24 cellular contexts compared by ENCODE assay signal in genomic region chr10:37765216-37765615, GRCh38.
DNase-seq lines count a peak whose midpoint lies in the region; ATAC-seq and TF ChIP-seq lines count a peak whose summit lies in the region.
"Had no signal": no experiment of that assay in that cellular context is flagged by ENCODE, and none has a peak within 500 bp of the region (broad histone marks: within the 10 kb centered on the region; RNA-seq: fewer than 3 reads in every experiment).

No MANE protein-coding gene starts in this region.

- 43% methylated on average over 1 of the region's 1 CpG; no CpG with 5 or more reads in 1 of the 2 experiments for WGBS in endodermal cell (ENCODE audit: insufficient coverage in 1 of 2, insufficient read length in 1 of 2), 2 experiments

- no peaks in the 10 kb centered on the region for H3K9me2 ChIP-seq in Karpas-422 (replicated peaks; ENCODE audit: insufficient read depth, low read length)

- H3K4me1 ChIP-seq in Karpas-422 (ENCODE audit: low read length) (no peaks in the 10 kb centered on the region), endodermal cell (ENCODE audit: control insufficient read depth, insufficient read depth, low read length) (no peaks in the 10 kb centered on the region)
- H3K4me1 ChIP-seq: BE2C, BLaER1 had no signal

- peak; percentile 51 for DNase-seq in HS-27A (ENCODE audit: low read depth)
- peak; percentile 32 for DNase-seq in Karpas-422
- no peak for DNase-seq in endodermal cell
- no peak for DNase-seq in NCI-H1417 (lab: John Stamatoyannopoulos, UW)
- DNase-seq in stimulated activated naive B cell treated with anti-CD40 and anti-IgM and Interleukin-4, amounts not matched to agents 10 μg/mL and 1 μg/mL and 100 μg/mL, for 72 hours, result no peak
- no peak for DNase-seq in stimulated activated CD4-positive, alpha-beta T cell treated with anti-CD3 and anti-CD28 coated beads, Interleukin-4, amount 100 ng/mL, for 24 hours
- DNase-seq: 8988T; BE2C; C1 segment of cervical spinal cord; CD4-positive, alpha-beta memory T cell; CD4-positive, CD25-positive, alpha-beta regulatory T cell; CD8-positive, alpha-beta memory T cell; COR-L47; DMS 273 treated with DMSO at 0.1 percent for 48 hours; DMS153; DMS53; DMS79; DND-41; EL; GDM1 had no signal

- no peak overlapping the region for H2AFZ ChIP-seq in Karpas-422 (ENCODE audit: low read length)

- H3K27me3 Mint-ChIP-seq in endodermal cell (ENCODE audit: insufficient read depth), result no peaks in the 10 kb centered on the region
- no peaks in the 10 kb centered on the region for H3K27me3 Mint-ChIP-seq in stimulated activated naive B cell treated with anti-CD40 and anti-IgM and Interleukin-4, amounts not matched to agents 10 μg/mL and 1 μg/mL and 100 μg/mL, for 72 hours
- H3K27me3 Mint-ChIP-seq: CD4-positive, alpha-beta memory T cell; CD4-positive, CD25-positive, alpha-beta regulatory T cell; CD8-positive, alpha-beta memory T cell had no signal

- H3K9ac ChIP-seq in Karpas-422 (ENCODE audit: low read length), result no peak overlapping the region
- no peak overlapping the region for H3K9ac ChIP-seq in endodermal cell (ENCODE audit: extremely low read depth, low read length, poor library complexity, severe bottlenecking)
- H3K9ac ChIP-seq: BLaER1 had no signal

- peaks cover 86% of the 10 kb centered on the region for H3K9me3 Mint-ChIP-seq in endodermal cell
- peaks cover 20 to 27% of the 10 kb centered on the region in 2 donors for H3K9me3 Mint-ChIP-seq in stimulated activated naive B cell treated with anti-CD40 and anti-IgM and Interleukin-4, amounts not matched to agents 10 μg/mL and 1 μg/mL and 100 μg/mL, for 72 hours

- no peak overlapping the region for H3K27ac ChIP-seq in Karpas-422 (ENCODE audit: low read length)
- H3K27ac ChIP-seq in endodermal cell (ENCODE audit: low read depth, low read length), result no peak overlapping the region
- H3K27ac ChIP-seq: BLaER1 had no signal

- peaks cover 4% of the 10 kb centered on the region; the same call in 1 of the 2 replicates for H3K9me3 ChIP-seq in Karpas-422 (ENCODE audit: low read length)
- peaks cover 47% of the 10 kb centered on the region for H3K9me3 ChIP-seq in endodermal cell (ENCODE audit: control insufficient read depth, low read length)
- H3K9me3 ChIP-seq: BE2C had no signal

- no peak for TF ChIP-seq CTCF in endodermal cell (conservative IDR thresholded peaks at IDR 0.05)

- ATAC-seq in stimulated activated naive B cell treated with anti-CD40 and anti-IgM and Interleukin-4, amounts not matched to agents 10 μg/mL and 1 μg/mL and 100 μg/mL, for 72 hours (replicated peaks), result no peak
- ATAC-seq in HG02571 (IDR thresholded peaks at IDR 0.05; ENCODE audit: unreplicated experiment), result no peak
- ATAC-seq: GM12878 had no signal

- H3K27ac Mint-ChIP-seq in endodermal cell, result no peak overlapping the region
- H3K27ac Mint-ChIP-seq in stimulated activated naive B cell treated with anti-CD40 and anti-IgM and Interleukin-4, amounts not matched to agents 10 μg/mL and 1 μg/mL and 100 μg/mL, for 72 hours, result no peak overlapping the region
- H3K27ac Mint-ChIP-seq: CD14-positive monocyte; CD4-positive, alpha-beta memory T cell; CD4-positive, CD25-positive, alpha-beta regulatory T cell; CD8-positive, alpha-beta memory T cell had no signal

- H3K36me3 ChIP-seq in Karpas-422 (ENCODE audit: insufficient read depth, low read length) (no peaks in the 10 kb centered on the region), endodermal cell (ENCODE audit: control insufficient read depth, insufficient read depth, low read length) (no peaks in the 10 kb centered on the region)
- H3K36me3 ChIP-seq: BE2C had no signal

- H3K4me3 ChIP-seq in Karpas-422 (ENCODE audit: low read length) (no peak overlapping the region), endodermal cell (ENCODE audit: low read length) (peak overlapping the region; percentile 35)
- H3K4me3 ChIP-seq: BLaER1, GM12878 had no signal

- H3K27me3 ChIP-seq in Karpas-422 (ENCODE audit: low read length), result no peaks in the 10 kb centered on the region
- no peaks in the 10 kb centered on the region for H3K27me3 ChIP-seq in endodermal cell (ENCODE audit: control insufficient read depth, insufficient read depth, low read length, poor library complexity, severe bottlenecking)
- H3K27me3 ChIP-seq: BE2C, BLaER1 had no signal

- H4K20me1 ChIP-seq in Karpas-422 (ENCODE audit: insufficient read depth, low read depth, low read length), result no peaks in the 10 kb centered on the region
- H4K20me1 ChIP-seq: BLaER1 had no signal

- H3K79me2 ChIP-seq in Karpas-422 (ENCODE audit: low read length), result no peaks in the 10 kb centered on the region

- no peak overlapping the region for H3K4me3 Mint-ChIP-seq in endodermal cell
- no peak overlapping the region for H3K4me3 Mint-ChIP-seq in stimulated activated naive B cell treated with anti-CD40 and anti-IgM and Interleukin-4, amounts not matched to agents 10 μg/mL and 1 μg/mL and 100 μg/mL, for 72 hours
- H3K4me3 Mint-ChIP-seq: CD14-positive monocyte; CD4-positive, alpha-beta memory T cell; CD4-positive, CD25-positive, alpha-beta regulatory T cell; CD8-positive, alpha-beta memory T cell had no signal

- no peaks in the 10 kb centered on the region for H3K36me3 Mint-ChIP-seq in endodermal cell (ENCODE audit: low read depth)
- H3K36me3 Mint-ChIP-seq in stimulated activated naive B cell treated with anti-CD40 and anti-IgM and Interleukin-4, amounts not matched to agents 10 μg/mL and 1 μg/mL and 100 μg/mL, for 72 hours, result peaks cover 8 to 17% of the 10 kb centered on the region in 2 donors
- H3K36me3 Mint-ChIP-seq: CD14-positive monocyte had no signal

- H3K4me2 ChIP-seq in Karpas-422 (ENCODE audit: low read depth, low read length, poor library complexity, severe bottlenecking), result no peak overlapping the region
- H3K4me2 ChIP-seq: BLaER1 had no signal

- no peaks in the 10 kb centered on the region for H3K4me1 Mint-ChIP-seq in endodermal cell
- H3K4me1 Mint-ChIP-seq in stimulated activated naive B cell treated with anti-CD40 and anti-IgM and Interleukin-4, amounts not matched to agents 10 μg/mL and 1 μg/mL and 100 μg/mL, for 72 hours, result no peaks in the 10 kb centered on the region
- H3K4me1 Mint-ChIP-seq: CD14-positive monocyte; CD4-positive, alpha-beta memory T cell; CD4-positive, CD25-positive, alpha-beta regulatory T cell; CD8-positive, alpha-beta memory T cell had no signal

Comparison
In these comparisons a context has a peak if more than half of its experiments do, and no peak if none do; other contexts are left out.
1. DNase-seq: peak in HS-27A (single experiment) and Karpas-422 (single experiment); none in endodermal cell (single experiment), NCI-H1417 (0 of 3), stimulated activated naive B cell treated with anti-CD40 and anti-IgM and Interleukin-4, amounts not matched to agents 10 μg/mL and 1 μg/mL and 100 μg/mL, for 72 hours (single experiment) and stimulated activated CD4-positive, alpha-beta T cell treated with anti-CD3 and anti-CD28 coated beads, Interleukin-4, amount 100 ng/mL, for 24 hours (single experiment).